27 cellular contexts compared by ENCODE assay signal in the genomic region with DNA sequence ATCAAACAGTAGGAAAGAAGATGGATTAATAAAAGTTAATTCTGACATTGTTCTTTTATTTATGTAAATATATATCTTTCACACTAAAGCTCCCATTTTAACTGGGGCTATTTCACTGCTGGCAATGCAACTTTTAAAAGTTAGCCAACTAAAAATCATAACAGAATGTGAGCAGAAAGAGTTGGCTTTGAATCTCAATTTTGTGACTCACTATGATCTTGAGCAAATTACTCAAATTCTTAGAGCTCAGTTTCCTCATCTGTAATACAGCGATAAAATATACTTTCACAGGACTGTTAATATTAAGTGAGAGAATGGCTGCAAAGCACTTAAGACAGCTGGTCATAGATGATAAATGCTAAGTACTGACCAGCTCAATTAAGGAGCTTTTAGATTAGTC.
"Had no signal": no experiment of that assay in that cellular context is flagged by ENCODE, and none has a peak within 500 bp of the region (broad histone marks: within the 10 kb centered on the region; RNA-seq: fewer than 3 reads in every experiment).

No MANE protein-coding gene starts in this region.

- H3K9ac ChIP-seq: neural progenitor cell, parathyroid adenoma had no signal

- H3K27me3 ChIP-seq: esophagus squamous epithelium, left lung, neural progenitor cell, right lobe of liver, stomach, thyroid gland, vagina had no signal

- H3K9me3 ChIP-seq: esophagus squamous epithelium, left lung, mucosa of descending colon, right lobe of liver, stomach, thyroid gland, vagina had no signal

- H3K4me1 ChIP-seq: neural progenitor cell, parathyroid adenoma, right lobe of liver, thyroid gland, vagina had no signal

- H3K9me3 Mint-ChIP-seq: effector memory CD8-positive, alpha-beta T cell; mesothelial cell of epicardium; naive thymus-derived CD4-positive, alpha-beta T cell; nephron; neural progenitor cell had no signal

- H2AFZ ChIP-seq: neural progenitor cell, parathyroid adenoma had no signal

- DNase-seq: dermis blood vessel endothelial cell; effector memory CD8-positive, alpha-beta T cell; erythroblast; esophagus squamous epithelium; hypothalamus; left cardiac atrium; left lung; mesenchymal stem cell; mucosa of descending colon; naive thymus-derived CD4-positive, alpha-beta T cell; right lobe of liver; stimulated activated CD4-positive, alpha-beta T cell treated with anti-CD3 and anti-CD28 coated beads, Interleukin-12 subunit alpha, Interleukin-12 subunit beta, amount 100 ng/mL, for 4 hours; stimulated activated CD4-positive, alpha-beta T cell treated with anti-CD3 and anti-CD28 coated beads, Interleukin-1b, Interleukin-23, amount 100 ng/mL, for 48 hours; stimulated activated CD4-positive, alpha-beta T cell treated with anti-CD3 and anti-CD28 coated beads, Interleukin-4, amount 100 ng/mL, for 1 hour; stimulated activated CD8-positive, alpha-beta memory T cell treated with anti-CD3 and anti-CD28 coated beads, Interleukin-4, amount 100 ng/mL, for 48 hours; stimulated activated naive CD4-positive, alpha-beta T cell treated with Interleukin-2 at 50 U/mL for 16 hours; stomach; thyroid gland; trophoblast cell had no signal

- H3K4me2 ChIP-seq: neural progenitor cell, smooth muscle cell had no signal

- H3K4me3 ChIP-seq: coronary artery, esophagus squamous epithelium, left lung, mucosa of descending colon, neural progenitor cell, right lobe of liver, smooth muscle cell, stomach, thyroid gland, vagina had no signal

- H3K27ac Mint-ChIP-seq: mesothelial cell of epicardium; naive thymus-derived CD4-positive, alpha-beta T cell; nephron; neural progenitor cell; progenitor cell of endocrine pancreas had no signal

- H3K4me3 Mint-ChIP-seq: effector memory CD8-positive, alpha-beta T cell; mesothelial cell of epicardium; naive thymus-derived CD4-positive, alpha-beta T cell; nephron; neural progenitor cell had no signal

- H3K4me1 Mint-ChIP-seq: nephron, neural progenitor cell had no signal

- ATAC-seq: effector memory CD8-positive, alpha-beta T cell; left cardiac atrium; left lung; mucosa of descending colon; naive thymus-derived CD4-positive, alpha-beta T cell; right lobe of liver had no signal
